ENCODE assay signal across 1 cellular context in genomic region chr3:159326998-159327397, GRCh38.
TF ChIP-seq lines count a peak whose summit lies in the region.

No MANE protein-coding gene starts in this region.

TF ChIP-seq in HepG2, 621 proteins besides CTCF, POLR2A, EP300 and RAD21 (continued from another document):
- TF ChIP-seq NFE2L1 (CRISPR knock-in tag; IDR thresholded peaks at IDR 0.05; ENCODE audit: borderline replicate concordance): no peak
TF ChIP-seq in HepG2: peak in this region for 0.
